Comparison of ENCODE assay signal across 19 cellular contexts in genomic region chr3:184718431-184718830, GRCh38. TPM values are rescaled to one million over a fixed set of nuclear protein-coding genes. Genes with fewer than 3 reads are reported as not detected.
DNase-seq lines count a peak whose midpoint lies in the region; ATAC-seq, FAIRE-seq and TF ChIP-seq lines count a peak whose summit lies in the region.
"Had no signal": no experiment of that assay in that cellular context is flagged by ENCODE, and none has a peak within 500 bp of the region (broad histone marks: within the 10 kb centered on the region; RNA-seq: fewer than 3 reads in every experiment).

No MANE protein-coding gene starts in this region.

- H3K23ac ChIP-seq in H1 (ENCODE audit: insufficient read length), result no peak overlapping the region

- no peaks in the 10 kb centered on the region for H3K36me3 Mint-ChIP-seq in nephron progenitor cell (ENCODE audit: low read depth)
- H3K36me3 Mint-ChIP-seq: CD4-positive, alpha-beta memory T cell had no signal

- peaks cover 56% of the 10 kb centered on the region for H3K4me1 ChIP-seq in cardiac muscle cell (ENCODE audit: low read depth)
- H3K4me1 ChIP-seq in H1 (replicated peaks in 1 of 4; ENCODE audit: control insufficient read depth in 3 of 4, insufficient read depth in 4 of 4, low read length in 3 of 4), result peaks cover 9 to 15% (median 12%) of the 10 kb centered on the region in 4 experiments
- peaks cover 11% of the 10 kb centered on the region for H3K4me1 ChIP-seq in HepG2 (ENCODE audit: insufficient read depth, low read length)

- no peak overlapping the region for H3K18ac ChIP-seq in H1 (ENCODE audit: extremely low read depth, low read length)

- H2BK120ac ChIP-seq in H1 (replicated peaks; ENCODE audit: low read depth, low read length), result no peak overlapping the region

- TF ChIP-seq EP300 in H1 (IDR thresholded peaks at IDR 0.05; ENCODE audit: borderline replicate concordance in 1 of 2, low read depth in 2 of 2, low read length in 2 of 2) (no peak), HepG2 (IDR thresholded peaks at IDR 0.05; ENCODE audit: low read depth in 2 of 2, low read length in 2 of 2) (no peak), HepG2 (CRISPR knock-in tag; IDR thresholded peaks at IDR 0.05; ENCODE audit: borderline replicate concordance) (no peak)

- in situ Hi-C loops in HepG2 (cut with HindIII; ENCODE audit: extremely low pct_ligation_motif_present, low pct_unique_long_range_greater_than_20kb), result no loop called here

- TF ChIP-seq POLR2A in H1 (IDR thresholded peaks at IDR 0.05; ENCODE audit: control extremely low read depth in 1 of 2, low read depth in 2 of 2, low read length in 2 of 2) (no peak), HepG2 (IDR thresholded peaks at IDR 0.05; ENCODE audit: insufficient read depth in 1 of 2, low read depth in 2 of 2, low read length in 2 of 2) (no peak)

- no peak overlapping the region for H2BK12ac ChIP-seq in H1 (ENCODE audit: low read depth, low read length)

- TF ChIP-seq RAD21 in H1 (IDR thresholded peaks at IDR 0.05 in 1 of 2, conservative IDR thresholded peaks at IDR 0.05 in 1 of 2; ENCODE audit: low read depth in 2 of 2, low read length in 2 of 2) (peak; percentile 8 to 29; a peak in 1 of 4 replicates), HepG2 (CRISPR knock-in tag; IDR thresholded peaks at IDR 0.05) (no peak)

- H3K79me2 ChIP-seq in H1 (ENCODE audit: control insufficient read depth in 1 of 2, insufficient read depth in 2 of 2, low read length in 2 of 2), result no peaks in the 10 kb centered on the region
- H3K79me2 ChIP-seq in HepG2 (ENCODE audit: insufficient read depth, low read length), result no peaks in the 10 kb centered on the region

- H3K9me3 ChIP-seq in cardiac muscle cell (ENCODE audit: low read depth) (no peaks in the 10 kb centered on the region), H1 (ENCODE audit: insufficient read depth in 2 of 2, low read depth in 1 of 2, low read length in 1 of 2) (no peaks in the 10 kb centered on the region), HepG2 (ENCODE audit: low read length) (no peaks in the 10 kb centered on the region)
- H3K9me3 ChIP-seq: SJSA1 had no signal

- H3K56ac ChIP-seq in H1 (replicated peaks; ENCODE audit: insufficient read length, low read depth, low read length), result no peak overlapping the region

- DNase-seq in cardiac muscle cell (ENCODE audit: low read depth in 1 of 2, low spot score in 1 of 2), result peak in 1 of 2 donors; percentile 55
- DNase-seq in left ventricle myocardium superior, result no peak
- peak in 1 of 2 experiments; percentile 31 for DNase-seq in H1 (ENCODE audit: low read depth in 1 of 2, low spot score in 2 of 2)
- no peak for DNase-seq in nephron progenitor cell
- no peak for DNase-seq in NK-92 treated with Interleukin-12 subunit alpha and Interleukin-12 subunit beta, amount 100 ng/mL, for 24 hours (lab: John Stamatoyannopoulos, UW)
- DNase-seq in HepG2 (ENCODE audit: low spot score), result no peak
- DNase-seq: CD4-positive, alpha-beta memory T cell; DND-41; GDM1; MM.1S; NCI-H1105 treated with DMSO at 0.1 percent for 48 hours; NCI-H187; NCI-H2171 treated with DMSO at 0.1 percent for 48 hours; NCI-H524; PC-3 had no signal

- H2AK5ac ChIP-seq in H1 (ENCODE audit: low read depth, low read length), result no peak overlapping the region

- H4K8ac ChIP-seq in H1 (ENCODE audit: extremely low read depth, insufficient read depth, low read length), result no peak overlapping the region

- H2AFZ ChIP-seq in H1 (ENCODE audit: low read length) (no peak overlapping the region), HepG2 (ENCODE audit: low read length) (no peak overlapping the region)

- H3K27ac ChIP-seq in cardiac muscle cell (peak overlapping the region; percentile 92), H1 (ENCODE audit: low read depth, low read length) (no peak overlapping the region), HepG2 (ENCODE audit: extremely low read length, insufficient read depth, low read length) (no peak overlapping the region)
- H3K27ac ChIP-seq: SJSA1 had no signal

- FAIRE-seq in H1 (lab: Jason Lieb, UNC) (no peak), HepG2 (lab: Jason Lieb, UNC) (no peak)
- FAIRE-seq: D721Med, GM12892 had no signal

- H3K79me1 ChIP-seq in H1 (ENCODE audit: low read depth, low read length), result no peaks in the 10 kb centered on the region

- H2BK15ac ChIP-seq in H1 (ENCODE audit: low read length), result no peak overlapping the region

- no peaks in the 10 kb centered on the region for H3K23me2 ChIP-seq in H1 (ENCODE audit: low read depth, low read length)

- H2BK5ac ChIP-seq in H1 (ENCODE audit: low read depth, low read length), result no peak overlapping the region

- H3K14ac ChIP-seq in H1 (ENCODE audit: insufficient read length), result no peak overlapping the region

- CTCF ChIA-PET in H1 (lab: Charles Lee; ENCODE audit: partially characterized antibody) (interaction anchor here (0.8 to 3.8 kb wide), 15 partner anchors 8 to 167 kb away, joined by 3 to 24 read pairs (median 4); no protein-coding TSS in a partner anchor), HepG2 (lab: Yijun Ruan, JAX; ENCODE audit: low intra/inter-chr PET ratio, low total read pairs) (no interaction called here)

- H4K91ac ChIP-seq in H1 (replicated peaks; ENCODE audit: insufficient read length, low read length), result no peak overlapping the region

- H3K9me3 Mint-ChIP-seq in nephron progenitor cell, result no peaks in the 10 kb centered on the region
- H3K9me3 Mint-ChIP-seq: CD4-positive, alpha-beta memory T cell had no signal

- no peak overlapping the region for H2BK20ac ChIP-seq in H1 (ENCODE audit: low read length)

- H3K4me3 Mint-ChIP-seq in nephron progenitor cell, result peak overlapping the region; percentile 13
- H3K4me3 Mint-ChIP-seq: CD4-positive, alpha-beta memory T cell had no signal

- H3K9ac ChIP-seq in H1 (replicated peaks in 1 of 4; ENCODE audit: extremely low read depth in 1 of 4, low read depth in 3 of 4, low read length in 3 of 4) (no peak overlapping the region), HepG2 (ENCODE audit: insufficient read depth, low read depth, low read length) (no peak overlapping the region)

- no peaks in the 10 kb centered on the region for H3K27me3 ChIP-seq in cardiac muscle cell
- no peaks in the 10 kb centered on the region for H3K27me3 ChIP-seq in H1 (replicated peaks in 1 of 4; ENCODE audit: control insufficient read depth in 3 of 4, extremely low read depth in 1 of 4, insufficient read depth in 3 of 4, low read length in 3 of 4)
- H3K27me3 ChIP-seq in HepG2 (ENCODE audit: control insufficient read depth in 1 of 2, insufficient read depth in 2 of 2, low read length in 2 of 2), result no peaks in the 10 kb centered on the region
- H3K27me3 ChIP-seq: SJSA1 had no signal

- no peak overlapping the region for H3K4me2 ChIP-seq in H1 (ENCODE audit: insufficient read depth in 1 of 2, low read depth in 2 of 2, low read length in 2 of 2)
- H3K4me2 ChIP-seq in HepG2 (ENCODE audit: low read depth, low read length), result no peak overlapping the region

- peak overlapping the region; percentile 98 for H3K27ac Mint-ChIP-seq in nephron progenitor cell

- peaks cover 2% of the 10 kb centered on the region for H3K27me3 Mint-ChIP-seq in nephron progenitor cell (ENCODE audit: low read depth, poor library complexity)

- H4K5ac ChIP-seq in H1 (ENCODE audit: insufficient read length, low read depth, low read length), result no peak overlapping the region

- ATAC-seq in left ventricle myocardium superior, result no peak
- ATAC-seq in HG02973 (IDR thresholded peaks at IDR 0.05; ENCODE audit: unreplicated experiment), result no peak
- ATAC-seq in HepG2, result no peak
- ATAC-seq: PC-3 had no signal

- TF ChIP-seq CTCF in cardiac muscle cell (IDR thresholded peaks at IDR 0.05; ENCODE audit: low read depth, low read length) (no peak), H1 (IDR thresholded peaks at IDR 0.05; ENCODE audit: control extremely low read depth in 1 of 3, insufficient read depth in 1 of 3, low read depth in 1 of 3, low read length in 3 of 3) (peak in 1 of 3 experiments; percentile 6; a peak in 1 of 4 replicates), nephron progenitor cell (IDR thresholded peaks at IDR 0.05) (no peak), HepG2 (CRISPR knock-in tag; IDR thresholded peaks at IDR 0.05) (no peak)

- H3K36me3 ChIP-seq in cardiac muscle cell (no peaks in the 10 kb centered on the region), H1 (ENCODE audit: control insufficient read depth in 2 of 4, insufficient read depth in 4 of 4, low read length in 3 of 4) (no peaks in the 10 kb centered on the region; a peak in 1 of 8 replicates), HepG2 (replicated peaks in 1 of 2; ENCODE audit: control insufficient read depth in 1 of 2, insufficient read depth in 2 of 2, low read length in 2 of 2) (no peaks in the 10 kb centered on the region)
- H3K36me3 ChIP-seq: SJSA1 had no signal

- no TSS peak for BruUV-seq in HepG2 (replicated peaks; lab: Mats Ljungman, UMichigan)

- no peak overlapping the region for H3K4ac ChIP-seq in H1 (replicated peaks; ENCODE audit: insufficient read length, low read depth, low read length)

- intact Hi-C loops in left ventricle myocardium superior (cut with micrococcal nuclease), result no loop called here
- intact Hi-C loops in HepG2 (cut with micrococcal nuclease; ENCODE audit: unreplicated experiment), result no loop called here

- H3K4me3 ChIP-seq in cardiac muscle cell (no peak overlapping the region), H1 (ENCODE audit: extremely low read depth in 1 of 4, insufficient read depth in 2 of 4, low read depth in 3 of 4, low read length in 4 of 4) (no peak overlapping the region), HepG2 (replicated peaks in 1 of 3; ENCODE audit: insufficient read depth in 1 of 3, low read depth in 2 of 3, low read length in 3 of 3) (no peak overlapping the region)
- H3K4me3 ChIP-seq: SJSA1 had no signal

- no peaks in the 10 kb centered on the region for H4K20me1 ChIP-seq in H1 (replicated peaks in 1 of 2; ENCODE audit: control insufficient read depth in 1 of 2, insufficient read depth in 2 of 2, low read length in 2 of 2)
- no peaks in the 10 kb centered on the region for H4K20me1 ChIP-seq in HepG2 (ENCODE audit: insufficient read depth, low read length)

- POLR2A ChIA-PET in H1 (lab: Charles Lee; ENCODE audit: partially characterized antibody), result interaction anchor here (0.7 to 2.4 kb wide), 4 partner anchors 8 to 136 kb away, joined by 3 to 5 read pairs (median 4); no protein-coding TSS in a partner anchor
- POLR2A ChIA-PET in HepG2 (lab: Yijun Ruan, JAX), result no interaction called here

- WGBS in H1 (ENCODE audit: extremely low coverage in 1 of 2, insufficient coverage in 1 of 2, insufficient read length in 1 of 2, insufficient replicate concordance in 2 of 2, low coverage in 1 of 2, low lambda C conversion rate in 2 of 2, missing lambda C conversion rate in 1 of 2), 2 experiments, result 84% methylated on average over 3 of the region's 3 CpGs; no CpG with 5 or more reads in 1 of the 2 experiments
- WGBS in HepG2 (ENCODE audit: low lambda C conversion rate), result 80% methylated on average over 3 of the region's 3 CpGs

- H3K4me1 Mint-ChIP-seq in nephron progenitor cell, result peaks cover 54% of the 10 kb centered on the region
- H3K4me1 Mint-ChIP-seq: CD4-positive, alpha-beta memory T cell had no signal

RNA-seq across cellular contexts. Expression of gene MAGEF1, which starts 6.6 kb away (rescaled TPM):
- total RNA-seq in cardiac muscle cell (200 and 255 TPM in 2 replicates), left ventricle myocardium superior (27.4 TPM), HepG2 (2016; rRNA removed; fragmentation: Illumina TruSeq; extraction: Trizol) (60.5 and 62.4 TPM in 2 replicates)
- polyA plus RNA-seq in cardiac muscle cell (236 and 249 TPM in 2 replicates), H1 (2011; rRNA removed) (26.5 and 29.5 TPM in 2 replicates), HepG2 (2011; rRNA removed) (26.0 and 28.4 TPM in 2 replicates)
- total RNA-seq in H1 (2021; fragmentation: NEBNext Ultra II Directional; extraction: Animal tissue kit (Norgen Biotek cat#: 25700)), result 54.1 and 56.7 TPM in 2 replicates
- 51.9 TPM for polyA plus RNA-seq in H1 (2011; cell fraction: cytosol; rRNA removed)
- polyA plus RNA-seq in H1 (2011; cell fraction: nucleus; rRNA removed), result 18.1 TPM
- 47.6 to 57.8 TPM (median 52.1 TPM) in 4 replicates for polyA plus RNA-seq in H1 (2012, experiment 1 of 2)
- 31.8 TPM for polyA plus RNA-seq in H1 (2012, experiment 2 of 2)
- polyA plus RNA-seq in H1 (2013, experiment 1 of 2), result 33.0 TPM
- polyA plus RNA-seq in H1 (2013, experiment 2 of 2), result 35.2 TPM
- polyA minus RNA-seq in H1 (2011; rRNA and poly(A)+ RNA removed), result 11.3 and 12.0 TPM in 2 replicates
- 21.2 TPM for polyA minus RNA-seq in H1 (2011; cell fraction: cytosol; rRNA and poly(A)+ RNA removed)
- 11.4 TPM for polyA minus RNA-seq in H1 (2011; cell fraction: nucleus; rRNA and poly(A)+ RNA removed)
- 11.1 and 11.7 TPM in 2 replicates for total RNA-seq in HepG2 (2016; cell fraction: cytosol; rRNA removed; fragmentation: Illumina TruSeq; extraction: Trizol; ENCODE audit: low read depth)
- total RNA-seq in HepG2 (2016; cell fraction: insoluble cytoplasmic fraction; rRNA removed; fragmentation: Illumina TruSeq; extraction: Trizol), result 62.2 and 63.0 TPM in 2 replicates
- 35.0 and 37.6 TPM in 2 replicates for total RNA-seq in HepG2 (2016; cell fraction: membrane; rRNA removed; fragmentation: Illumina TruSeq; extraction: Trizol)
- 29.3 and 33.3 TPM in 2 replicates for total RNA-seq in HepG2 (2016; cell fraction: nucleus; rRNA removed; fragmentation: Illumina TruSeq; extraction: Trizol)
- polyA plus RNA-seq in HepG2 (2011; cell fraction: cytosol; rRNA removed), result 28.8 and 31.3 TPM in 2 replicates
- polyA plus RNA-seq in HepG2 (2011; cell fraction: nucleus; rRNA removed), result 9.3 and 9.9 TPM in 2 replicates
- polyA plus RNA-seq in HepG2 (2012), result 40.7 and 43.6 TPM in 2 replicates
- polyA plus RNA-seq in HepG2 (2016; cell fraction: cytosol; fragmentation: Illumina TruSeq; extraction: Trizol; ENCODE audit: low read depth), result 9.6 and 9.9 TPM in 2 replicates
- 85.1 and 85.2 TPM in 2 replicates for polyA plus RNA-seq in HepG2 (2016; cell fraction: insoluble cytoplasmic fraction; fragmentation: Illumina TruSeq; extraction: Trizol; ENCODE audit: low read depth)
- 27.9 and 30.4 TPM in 2 replicates for polyA plus RNA-seq in HepG2 (2016; cell fraction: membrane; fragmentation: Illumina TruSeq; extraction: Trizol; ENCODE audit: low read depth)
- 55.9 and 56.3 TPM in 2 replicates for polyA plus RNA-seq in HepG2 (2016; cell fraction: nucleus; fragmentation: Illumina TruSeq; extraction: Trizol; ENCODE audit: insufficient read depth, low read depth)
- polyA minus RNA-seq in HepG2 (2011; rRNA and poly(A)+ RNA removed; ENCODE audit: low replicate concordance), result 7.2 and 10.5 TPM in 2 replicates
- polyA minus RNA-seq in HepG2 (2011; cell fraction: cytosol; rRNA and poly(A)+ RNA removed), result 18.7 and 19.4 TPM in 2 replicates
- polyA minus RNA-seq in HepG2 (2011; cell fraction: nucleus; rRNA and poly(A)+ RNA removed), result 8.4 and 9.0 TPM in 2 replicates
